Comparison of ENCODE assay signal across 22 cellular contexts in genomic region chr3:880371-880770, GRCh38.
"Had no signal": no experiment of that assay in that cellular context is flagged by ENCODE, and none has a peak within 500 bp of the region (broad histone marks: within the 10 kb centered on the region; RNA-seq: fewer than 3 reads in every experiment).

No MANE protein-coding gene starts in this region.

- H3K27ac ChIP-seq: colonic mucosa, esophagus squamous epithelium, heart right ventricle, lower lobe of right lung, psoas muscle, right lobe of liver, thoracic aorta, tibial nerve, upper lobe of left lung had no signal

- H3K4me1 ChIP-seq: colonic mucosa, esophagus squamous epithelium, heart right ventricle, lower lobe of right lung, psoas muscle, right lobe of liver, tibial nerve, upper lobe of left lung had no signal

- H3K27me3 ChIP-seq: colonic mucosa, esophagus squamous epithelium, heart right ventricle, right lobe of liver, tibial nerve, upper lobe of left lung had no signal

- H3K4me3 ChIP-seq: colonic mucosa, esophagus squamous epithelium, heart right ventricle, lower lobe of right lung, psoas muscle, right lobe of liver, thoracic aorta, tibial nerve, upper lobe of left lung had no signal

- ATAC-seq: heart right ventricle; left ventricle myocardium superior; lower lobe of right lung; natural killer cell treated with Interleukin-12 subunit alpha and Interleukin-12 subunit beta and Interleukin-15 and Interleukin-18, amount 100 ng/mL, for 72 hours; psoas muscle; right lobe of liver; stimulated activated naive B cell treated with anti-CD40 and anti-IgM and Interleukin-4, amounts not matched to agents 10 μg/mL and 1 μg/mL and 100 μg/mL, for 72 hours had no signal

- H3K9me3 ChIP-seq: colonic mucosa, esophagus squamous epithelium, heart right ventricle, lower lobe of right lung, psoas muscle, right lobe of liver, thoracic aorta, tibial nerve, upper lobe of left lung had no signal

- H3K36me3 ChIP-seq: colonic mucosa, esophagus squamous epithelium, heart right ventricle, lower lobe of right lung, right lobe of liver, thoracic aorta, tibial nerve, upper lobe of left lung had no signal

- DNase-seq: colonic mucosa; effector memory CD4-positive, alpha-beta T cell; erythroblast; esophagus squamous epithelium; foreskin melanocyte; glutamatergic neuron; heart right ventricle; hippocampal formation; left ventricle myocardium superior; lower lobe of right lung; nucleus accumbens; posterior cingulate gyrus; psoas muscle; right lobe of liver; small intestine; stimulated activated CD4-positive, alpha-beta T cell treated with anti-CD3 and anti-CD28 coated beads, Interleukin-15, amount 100 ng/mL, for 24 hours; stimulated activated CD4-positive, alpha-beta T cell treated with anti-CD3 and anti-CD28 coated beads, Interleukin-2, amount 100 ng/mL, for 48 hours; stimulated activated naive B cell treated with anti-CD40 and anti-IgM and Interleukin-4, amounts not matched to agents 10 μg/mL and 1 μg/mL and 100 μg/mL, for 72 hours had no signal
